ENCODE assay signal across 1 cellular context in genomic region chr19:18522124-18522861, GRCh38.
TF ChIP-seq lines count a peak whose summit lies in the region.

No MANE protein-coding gene starts in this region.

TF ChIP-seq in neural cell, 6 proteins besides CTCF, POLR2A, EP300 and RAD21 (continued from another document):
- TF ChIP-seq REST (IDR thresholded peaks at IDR 0.05; ENCODE audit: borderline replicate concordance): no peak
- no peak for TF ChIP-seq SMC3 (conservative IDR thresholded peaks at IDR 0.05; ENCODE audit: poor library complexity)
